In the genomic region with DNA sequence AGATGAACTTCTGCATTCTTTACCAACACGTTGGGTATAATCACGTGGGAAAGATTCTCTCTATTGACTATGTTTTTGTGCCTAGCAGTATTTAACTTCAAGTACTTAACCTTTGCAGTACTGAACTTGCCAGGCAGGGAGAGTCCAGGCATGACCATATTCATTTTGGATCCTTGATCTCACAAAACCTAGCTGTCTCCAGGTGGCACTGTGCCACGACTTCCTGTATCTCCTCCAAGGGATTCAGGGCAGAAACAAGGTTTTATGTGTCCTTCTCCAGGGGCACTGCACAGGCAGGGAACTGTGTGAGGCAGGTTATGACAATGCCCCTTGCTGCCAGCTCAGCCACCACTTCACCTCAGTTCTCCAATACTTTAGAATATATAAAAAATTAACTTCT, we compare ENCODE assay signal across 23 cellular contexts. TPM values are rescaled to one million over a fixed set of nuclear protein-coding genes. Genes with fewer than 3 reads are reported as not detected.
DNase-seq lines count a peak whose midpoint lies in the region; ATAC-seq and TF ChIP-seq lines count a peak whose summit lies in the region.
"Had no signal": no experiment of that assay in that cellular context is flagged by ENCODE, and none has a peak within 500 bp of the region (broad histone marks: within the 10 kb centered on the region; RNA-seq: fewer than 3 reads in every experiment).

No MANE protein-coding gene starts in this region.

- H3K27ac ChIP-seq in GM23248 (no peak overlapping the region), hepatocyte (no peak overlapping the region)
- H3K27ac ChIP-seq: dorsolateral prefrontal cortex, esophagus muscularis mucosa, left ventricle myocardium inferior, suprapubic skin, WERI-Rb-1 had no signal

- no peak overlapping the region for H3K9ac ChIP-seq in GM23248

- H3K4me1 ChIP-seq in GM23248 (ENCODE audit: insufficient read depth) (no peaks in the 10 kb centered on the region), hepatocyte (ENCODE audit: insufficient read depth) (no peaks in the 10 kb centered on the region), Caco-2 (no peaks in the 10 kb centered on the region)

- no peak for TF ChIP-seq CTCF in Calu3 (IDR thresholded peaks at IDR 0.05; ENCODE audit: unreplicated experiment)
- no peak for TF ChIP-seq CTCF in hepatocyte (IDR thresholded peaks at IDR 0.05; ENCODE audit: poor library complexity)
- no peak for TF ChIP-seq CTCF in Caco-2 (IDR thresholded peaks at IDR 0.05; ENCODE audit: insufficient read depth in 1 of 2, low read depth in 1 of 2, low read length in 1 of 2, severe bottlenecking in 1 of 2, unreplicated experiment in 1 of 2)

- H3K4me3 Mint-ChIP-seq in Calu3 (ENCODE audit: low read depth, unreplicated experiment) (no peak overlapping the region), Caco-2 (ENCODE audit: unreplicated experiment) (no peak overlapping the region)
- H3K4me3 Mint-ChIP-seq: activated CD4-positive, alpha-beta memory T cell treated with anti-CD3 and anti-CD28 coated beads for 36 hours; neural crest cell had no signal

- DNase-seq in Calu3 (no peak), GM23248 (peak; percentile 22), RKO (ENCODE audit: low spot score) (peak; percentile 30), hepatocyte (ENCODE audit: low spot score) (peak; percentile 10), Caco-2 (no peak), SIG-M5 treated with dmso at 0.1 percent for 504 hours (lab: John Stamatoyannopoulos, UW; ENCODE audit: unreplicated experiment) (no peak)
- DNase-seq: activated CD4-positive, alpha-beta memory T cell treated with anti-CD3 and anti-CD28 coated beads for 36 hours; activated T-cell treated with anti-CD3 and anti-CD28 coated beads for 4 hours; caudate nucleus; GDM1; H7; left ventricle myocardium inferior; NCI-H146; SHP77 treated with DMSO at 0.1 percent for 48 hours; WERI-Rb-1 had no signal

- intact Hi-C loops in Calu3 (cut with micrococcal nuclease; ENCODE audit: unreplicated experiment) (no loop called here), Caco-2 (cut with micrococcal nuclease; ENCODE audit: unreplicated experiment) (loop anchor here (10.0 kb wide), 1 partner anchor 132 kb away; a partner anchor contains a TSS)

- H4K20me1 ChIP-seq in GM23248 (ENCODE audit: insufficient read depth) (no peaks in the 10 kb centered on the region), hepatocyte (ENCODE audit: insufficient read depth, poor library complexity, severe bottlenecking) (no peaks in the 10 kb centered on the region)

- POLR2A ChIA-PET in Caco-2 (lab: Charles Lee): no interaction called here

- H3K27me3 ChIP-seq in GM23248 (replicated peaks; ENCODE audit: insufficient read depth): no peaks in the 10 kb centered on the region
- peaks cover 3% of the 10 kb centered on the region for H3K27me3 ChIP-seq in hepatocyte
- no peaks in the 10 kb centered on the region for H3K27me3 ChIP-seq in Caco-2 (replicated peaks; ENCODE audit: control insufficient read depth, insufficient read depth, low read length)
- H3K27me3 ChIP-seq: dorsolateral prefrontal cortex, esophagus muscularis mucosa, suprapubic skin had no signal

- H3K9me2 ChIP-seq in GM23248 (ENCODE audit: insufficient read depth) (no peaks in the 10 kb centered on the region), hepatocyte (replicated peaks; ENCODE audit: insufficient read depth) (no peaks in the 10 kb centered on the region)

- CTCF ChIA-PET in Calu3 (lab: Charles Lee) (no interaction called here), Caco-2 (lab: Charles Lee) (interaction anchor here (0.7 kb wide), 1 partner anchor 75 kb away, joined by 3 read pairs; no protein-coding TSS in a partner anchor)

- no peak for ATAC-seq in GM21723 (IDR thresholded peaks at IDR 0.05; ENCODE audit: unreplicated experiment)
- ATAC-seq: mucosa of descending colon had no signal

- H3K4me3 ChIP-seq in GM23248 (no peak overlapping the region), hepatocyte (no peak overlapping the region), Caco-2 (ENCODE audit: low read depth, low read length) (no peak overlapping the region)
- H3K4me3 ChIP-seq: dorsolateral prefrontal cortex, esophagus muscularis mucosa, left ventricle myocardium inferior, mucosa of descending colon, suprapubic skin had no signal

- H3K79me2 ChIP-seq in GM23248 (ENCODE audit: insufficient read depth) (no peaks in the 10 kb centered on the region), hepatocyte (no peaks in the 10 kb centered on the region)

- H3K4me2 ChIP-seq in GM23248 (ENCODE audit: unreplicated experiment): no peak overlapping the region
- H3K4me2 ChIP-seq in hepatocyte: no peak overlapping the region

- BruUV-seq in Calu3 (replicated peaks; lab: Mats Ljungman, UMichigan) (no TSS peak), Caco-2 (replicated peaks; lab: Mats Ljungman, UMichigan) (no TSS peak)

- H3K36me3 ChIP-seq in GM23248 (ENCODE audit: low read depth): peaks cover 1% of the 10 kb centered on the region; the same call in 1 of the 2 replicates
- H3K36me3 ChIP-seq in hepatocyte (replicated peaks; ENCODE audit: insufficient read depth, low read depth): no peaks in the 10 kb centered on the region
- H3K36me3 ChIP-seq in Caco-2 (ENCODE audit: control insufficient read depth, insufficient read depth, low read length): no peaks in the 10 kb centered on the region
- H3K36me3 ChIP-seq: WERI-Rb-1 had no signal

- no peaks in the 10 kb centered on the region for H3K9me3 ChIP-seq in GM23248 (ENCODE audit: low read depth)
- H3K9me3 ChIP-seq in hepatocyte (ENCODE audit: low read depth): no peaks in the 10 kb centered on the region
- H3K9me3 ChIP-seq in Caco-2: no peaks in the 10 kb centered on the region
- H3K9me3 ChIP-seq: esophagus muscularis mucosa, left ventricle myocardium inferior, mucosa of descending colon, suprapubic skin had no signal

- in situ Hi-C loops in GM23248 (cut with MboI): loop anchor here (10.0 kb wide), 1 partner anchor 478 kb away; no protein-coding TSS in a partner anchor

- H3K4me1 Mint-ChIP-seq in Calu3 (ENCODE audit: low read depth, unreplicated experiment) (peaks cover 15% of the 10 kb centered on the region), Caco-2 (ENCODE audit: low read depth, unreplicated experiment) (peaks cover 5% of the 10 kb centered on the region)

- H3K9me3 Mint-ChIP-seq in Calu3 (ENCODE audit: low read depth, unreplicated experiment) (no peaks in the 10 kb centered on the region), Caco-2 (ENCODE audit: unreplicated experiment) (no peaks in the 10 kb centered on the region)
- H3K9me3 Mint-ChIP-seq: activated CD4-positive, alpha-beta memory T cell treated with anti-CD3 and anti-CD28 coated beads for 36 hours; neural crest cell had no signal

- H3K36me3 Mint-ChIP-seq in Calu3 (ENCODE audit: insufficient read depth, unreplicated experiment) (no peaks in the 10 kb centered on the region), Caco-2 (ENCODE audit: insufficient read depth, unreplicated experiment) (peaks cover 6% of the 10 kb centered on the region)

- H2AFZ ChIP-seq in GM23248 (no peak overlapping the region), hepatocyte (no peak overlapping the region)

- 0 to 5% methylated on average over 3 of the region's 3 CpGs for WGBS in GM23248 (ENCODE audit: low coverage in 1 of 2, low lambda C conversion rate in 2 of 2, missing lambda C conversion rate in 2 of 2), 2 experiments
- WGBS in hepatocyte (ENCODE audit: low lambda C conversion rate, missing lambda C conversion rate): 32% methylated on average over 3 of the region's 3 CpGs

- H3K27me3 Mint-ChIP-seq in Calu3 (ENCODE audit: unreplicated experiment) (no peaks in the 10 kb centered on the region), Caco-2 (ENCODE audit: insufficient read depth, unreplicated experiment) (peaks cover 9% of the 10 kb centered on the region)
- H3K27me3 Mint-ChIP-seq: activated CD4-positive, alpha-beta memory T cell treated with anti-CD3 and anti-CD28 coated beads for 36 hours had no signal

- H3F3A ChIP-seq in GM23248 (ENCODE audit: insufficient read depth): no peaks in the 10 kb centered on the region

- H3K27ac Mint-ChIP-seq in Calu3 (ENCODE audit: unreplicated experiment) (peak overlapping the region; percentile 41), Caco-2 (ENCODE audit: unreplicated experiment) (no peak overlapping the region)
- H3K27ac Mint-ChIP-seq: activated CD4-positive, alpha-beta memory T cell treated with anti-CD3 and anti-CD28 coated beads for 36 hours had no signal

RNA-seq across cellular contexts. Expression of a gene that starts 11.7 kb away (rescaled TPM):
- total RNA-seq in Calu3 (2022): not detected in 2 replicates
- total RNA-seq in GM23248 (2014; rRNA removed; shearing (Covaris generic)): not detected in 2 replicates
- polyA plus RNA-seq in GM23248 (2016; fragmentation: Nextera tagmentation; extraction: Ambion mirVana): not detected in 2 replicates
- total RNA-seq in hepatocyte: not detected in 2 replicates
- polyA plus RNA-seq in hepatocyte: not detected in 2 replicates
- not detected in 2 replicates for total RNA-seq in Caco-2 (2022)
- total RNA-seq: activated CD4-positive, alpha-beta memory T cell treated with anti-CD3 and anti-CD28 coated beads for 36 hours; esophagus muscularis mucosa; H7; left ventricle myocardium inferior; neural crest cell; pulmonary artery endothelial cell; suprapubic skin; T-helper 1 cell treated with Interleukin-12 subunit alpha and Interleukin-12 subunit beta and Interleukin-4 antibody, amounts not matched to agents 30 ng/mL and 1 ng/mL, for 36 hours had no signal

RNA-seq across cellular contexts. Expression of a gene that starts 18.3 kb away (rescaled TPM):
- total RNA-seq in Calu3 (2022) (15.8 and 16.8 TPM in 2 replicates), hepatocyte (41.6 and 43.1 TPM in 2 replicates), Caco-2 (2022) (13.0 and 13.5 TPM in 2 replicates)
- total RNA-seq in GM23248 (2014; rRNA removed; shearing (Covaris generic)): 41.9 and 49.4 TPM in 2 replicates
- polyA plus RNA-seq in GM23248 (2016; fragmentation: Nextera tagmentation; extraction: Ambion mirVana) (28.8 and 29.5 TPM in 2 replicates), hepatocyte (17.5 and 18.6 TPM in 2 replicates)

RNA-seq across cellular contexts. Expression of a gene that starts 33.8 kb away (rescaled TPM):
- total RNA-seq in Calu3 (2022) (not detected in 2 replicates), hepatocyte (not detected in 2 replicates), Caco-2 (2022) (not detected in 2 replicates)
- not detected in 2 replicates for total RNA-seq in GM23248 (2014; rRNA removed; shearing (Covaris generic))
- polyA plus RNA-seq in GM23248 (2016; fragmentation: Nextera tagmentation; extraction: Ambion mirVana) (not detected in 2 replicates), hepatocyte (not detected in 2 replicates)
- total RNA-seq: activated CD4-positive, alpha-beta memory T cell treated with anti-CD3 and anti-CD28 coated beads for 36 hours; esophagus muscularis mucosa; H7; left ventricle myocardium inferior; mucosa of descending colon; neural crest cell; pulmonary artery endothelial cell; suprapubic skin; T-helper 1 cell treated with Interleukin-12 subunit alpha and Interleukin-12 subunit beta and Interleukin-4 antibody, amounts not matched to agents 30 ng/mL and 1 ng/mL, for 36 hours had no signal

RNA-seq across cellular contexts. Expression of a gene that starts 51.0 kb away (rescaled TPM):
- total RNA-seq in Calu3 (2022): not detected in 2 replicates
- not detected in 2 replicates for total RNA-seq in GM23248 (2014; rRNA removed; shearing (Covaris generic))
- polyA plus RNA-seq in GM23248 (2016; fragmentation: Nextera tagmentation; extraction: Ambion mirVana): not detected in 2 replicates
- total RNA-seq in hepatocyte: not detected in 2 replicates
- not detected in 2 replicates for polyA plus RNA-seq in hepatocyte
- total RNA-seq in Caco-2 (2022): not detected in 2 replicates
- total RNA-seq: activated CD4-positive, alpha-beta memory T cell treated with anti-CD3 and anti-CD28 coated beads for 36 hours; esophagus muscularis mucosa; H7; left ventricle myocardium inferior; mucosa of descending colon; neural crest cell; pulmonary artery endothelial cell; suprapubic skin; T-helper 1 cell treated with Interleukin-12 subunit alpha and Interleukin-12 subunit beta and Interleukin-4 antibody, amounts not matched to agents 30 ng/mL and 1 ng/mL, for 36 hours had no signal

Comparison
In these comparisons a context has a peak if more than half of its experiments do, and no peak if none do; other contexts are left out.
1. DNase-seq: peak in GM23248 (single experiment), RKO (single experiment) and hepatocyte (single experiment); none in Calu3 (single experiment), Caco-2 (0 of 2) and SIG-M5 treated with dmso at 0.1 percent for 504 hours (single experiment).